Comparison of ENCODE assay signal across 1 cellular context in the genomic region with DNA sequence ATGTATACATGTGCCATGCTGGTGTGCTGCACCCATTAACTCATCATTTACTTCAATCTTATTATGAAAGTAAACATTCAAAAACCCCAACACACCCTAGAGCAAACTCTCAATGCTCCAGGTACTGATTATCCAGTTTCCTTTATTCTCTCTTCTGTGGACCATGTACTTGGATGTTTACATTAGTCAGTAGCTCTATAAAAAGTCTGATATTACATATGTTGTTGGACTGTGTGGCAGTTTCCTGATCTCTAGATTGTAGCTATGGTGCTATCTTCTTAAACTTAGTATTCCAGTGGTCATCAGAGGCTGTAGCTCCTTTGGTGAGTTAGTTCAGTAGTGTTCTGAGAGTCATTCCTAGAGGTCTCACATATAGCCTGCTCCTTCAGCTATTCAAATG.
TF ChIP-seq lines count a peak whose summit lies in the region.

No MANE protein-coding gene starts in this region.

TF ChIP-seq in K562, 482 proteins besides CTCF, POLR2A, EP300 and RAD21:
- TF ChIP-seq ZNF146 (CRISPR knock-in tag; IDR thresholded peaks at IDR 0.05; ENCODE audit: unreplicated experiment) (no peak), FOXJ2 (tag; IDR thresholded peaks at IDR 0.05) (peak; percentile 62; the same call in 1 of the 2 replicates), ZNF121 (CRISPR knock-in tag; conservative IDR thresholded peaks at IDR 0.05) (no peak), RFX1 (IDR thresholded peaks at IDR 0.05) (peak; percentile 54; the same call in 1 of the 2 replicates)
- TF ChIP-seq, protein P1, sequence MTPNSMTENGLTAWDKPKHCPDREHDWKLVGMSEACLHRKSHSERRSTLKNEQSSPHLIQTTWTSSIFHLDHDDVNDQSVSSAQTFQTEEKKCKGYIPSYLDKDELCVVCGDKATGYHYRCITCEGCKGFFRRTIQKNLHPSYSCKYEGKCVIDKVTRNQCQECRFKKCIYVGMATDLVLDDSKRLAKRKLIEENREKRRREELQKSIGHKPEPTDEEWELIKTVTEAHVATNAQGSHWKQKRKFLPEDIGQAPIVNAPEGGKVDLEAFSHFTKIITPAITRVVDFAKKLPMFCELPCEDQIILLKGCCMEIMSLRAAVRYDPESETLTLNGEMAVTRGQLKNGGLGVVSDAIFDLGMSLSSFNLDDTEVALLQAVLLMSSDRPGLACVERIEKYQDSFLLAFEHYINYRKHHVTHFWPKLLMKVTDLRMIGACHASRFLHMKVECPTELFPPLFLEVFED (CRISPR knock-in tag; conservative IDR thresholded peaks at IDR 0.05): no peak
